In the genomic region with DNA sequence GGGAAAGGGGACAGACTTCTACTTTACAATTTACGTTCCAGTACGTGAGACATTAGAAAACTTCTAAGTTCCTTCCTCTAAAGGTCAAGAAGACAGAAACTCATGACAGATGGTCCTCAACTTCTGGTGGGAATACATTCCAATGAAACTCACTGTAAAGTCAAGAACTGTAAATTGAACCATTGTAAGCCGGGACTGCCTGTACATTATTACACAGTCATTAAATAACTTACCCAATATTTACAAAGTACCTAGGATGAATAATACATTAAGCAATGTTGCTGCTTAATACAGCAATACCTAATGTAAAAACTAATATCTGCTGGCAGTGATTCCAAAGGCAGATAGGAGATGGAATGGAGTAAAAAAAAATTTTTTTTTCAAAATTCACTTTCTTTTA, we compare ENCODE assay signal across 13 cellular contexts.
"Had no signal": no experiment of that assay in that cellular context is flagged by ENCODE, and none has a peak within 500 bp of the region (broad histone marks: within the 10 kb centered on the region; RNA-seq: fewer than 3 reads in every experiment).

No MANE protein-coding gene starts in this region.

- H3K36me3 Mint-ChIP-seq: activated naive CD8-positive, alpha-beta T cell treated with anti-CD3 and anti-CD28 coated beads for 36 hours had no signal

- ATAC-seq: activated CD4-positive, CD25-positive, alpha-beta regulatory T cell treated with anti-CD3 and anti-CD28 coated beads, Interleukin-2, amount 50 U/mL, for 24 hours; effector memory CD8-positive, alpha-beta T cell had no signal

- H3K4me1 Mint-ChIP-seq: activated naive CD8-positive, alpha-beta T cell treated with anti-CD3 and anti-CD28 coated beads for 36 hours had no signal

- H3K27ac Mint-ChIP-seq: activated naive CD8-positive, alpha-beta T cell treated with anti-CD3 and anti-CD28 coated beads for 36 hours; activated T-cell treated with anti-CD3 and anti-CD28 coated beads, Interleukin-2, amount 50 U/mL, for 24 hours; effector memory CD8-positive, alpha-beta T cell; T-helper 2 cell treated with Interferon-gamma antibody and Interleukin-4, amounts not matched to agents 5 μg/mL and 100 μg/mL, for 36 hours had no signal

- DNase-seq: activated gamma-delta T cell; activated naive CD8-positive, alpha-beta T cell treated with anti-CD3 and anti-CD28 coated beads for 36 hours; activated T-cell treated with anti-CD3 and anti-CD28 coated beads, Interleukin-2, amount 50 U/mL, for 24 hours; anterior cingulate cortex; caudate nucleus; effector memory CD8-positive, alpha-beta T cell; erythroblast; stimulated activated CD4-positive, alpha-beta T cell treated with anti-CD3 and anti-CD28 coated beads, Interleukin-2, amount 100 ng/mL, for 24 hours; stimulated activated naive CD4-positive, alpha-beta T cell treated with Interleukin-2 at 50 U/mL for 16 hours; SW 1271; trophoblast cell had no signal

- H3K4me3 Mint-ChIP-seq: activated naive CD8-positive, alpha-beta T cell treated with anti-CD3 and anti-CD28 coated beads for 36 hours; activated T-cell treated with anti-CD3 and anti-CD28 coated beads, Interleukin-2, amount 50 U/mL, for 24 hours; effector memory CD8-positive, alpha-beta T cell; T-helper 2 cell treated with Interferon-gamma antibody and Interleukin-4, amounts not matched to agents 5 μg/mL and 100 μg/mL, for 36 hours had no signal

- H3K27me3 Mint-ChIP-seq: activated naive CD8-positive, alpha-beta T cell treated with anti-CD3 and anti-CD28 coated beads for 36 hours; activated T-cell treated with anti-CD3 and anti-CD28 coated beads, Interleukin-2, amount 50 U/mL, for 24 hours; effector memory CD8-positive, alpha-beta T cell had no signal
